In the genomic region with DNA sequence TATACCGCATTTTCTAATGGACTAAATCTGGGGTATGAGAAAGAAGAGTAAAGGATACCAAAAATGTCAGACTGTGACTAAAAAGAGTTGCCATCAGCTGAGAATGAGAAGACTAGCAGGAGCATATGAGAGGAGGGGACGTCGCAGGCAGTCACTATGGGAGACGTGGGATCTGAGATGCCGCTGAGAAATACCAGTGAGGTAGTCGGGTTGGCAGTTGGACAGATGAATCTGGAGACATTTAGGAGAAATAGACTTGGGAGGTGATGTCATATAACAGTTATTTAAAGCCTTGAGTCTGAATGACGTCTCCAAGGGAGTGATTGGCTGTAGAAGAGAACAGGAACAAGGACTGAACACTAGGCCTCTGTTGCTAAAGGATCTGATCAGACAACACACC, we compare ENCODE assay signal across 20 cellular contexts. TPM values are rescaled to one million over a fixed set of nuclear protein-coding genes. Genes with fewer than 3 reads are reported as not detected.
DNase-seq lines count a peak whose midpoint lies in the region; ATAC-seq and TF ChIP-seq lines count a peak whose summit lies in the region.
"Had no signal": no experiment of that assay in that cellular context is flagged by ENCODE, and none has a peak within 500 bp of the region (broad histone marks: within the 10 kb centered on the region; RNA-seq: fewer than 3 reads in every experiment).

No MANE protein-coding gene starts in this region.

- H3K4me1 Mint-ChIP-seq in osteocyte (ENCODE audit: unreplicated experiment), result peaks cover 36% of the 10 kb centered on the region
- H3K4me1 Mint-ChIP-seq in stimulated activated effector memory CD8-positive, alpha-beta T cell treated with anti-CD3 and anti-CD28 coated beads, Interleukin-12 subunit alpha, Interleukin-12 subunit beta, amount 100 ng/mL, for 72 hours, result peaks cover 15% of the 10 kb centered on the region
- H3K4me1 Mint-ChIP-seq: nephron progenitor cell had no signal

- peaks cover 13% of the 10 kb centered on the region for H3K36me3 Mint-ChIP-seq in osteocyte (ENCODE audit: unreplicated experiment)
- H3K36me3 Mint-ChIP-seq in stimulated activated effector memory CD8-positive, alpha-beta T cell treated with anti-CD3 and anti-CD28 coated beads, Interleukin-12 subunit alpha, Interleukin-12 subunit beta, amount 100 ng/mL, for 72 hours, result peaks cover 43% of the 10 kb centered on the region

- no peak for ATAC-seq in HG03196 (IDR thresholded peaks at IDR 0.05; ENCODE audit: unreplicated experiment)
- no peak for ATAC-seq in stimulated activated effector memory CD8-positive, alpha-beta T cell treated with anti-CD3 and anti-CD28 coated beads, Interleukin-12 subunit alpha, Interleukin-12 subunit beta, amount 100 ng/mL, for 72 hours
- ATAC-seq: left colon, WTC11 had no signal

- H3K9me3 Mint-ChIP-seq in osteocyte (ENCODE audit: unreplicated experiment), result no peaks in the 10 kb centered on the region
- no peaks in the 10 kb centered on the region for H3K9me3 Mint-ChIP-seq in stimulated activated effector memory CD8-positive, alpha-beta T cell treated with anti-CD3 and anti-CD28 coated beads, Interleukin-12 subunit alpha, Interleukin-12 subunit beta, amount 100 ng/mL, for 72 hours
- H3K9me3 Mint-ChIP-seq: activated CD4-positive, alpha-beta memory T cell treated with anti-CD3 and anti-CD28 coated beads, Interleukin-2, amount 10 ng/mL, durations not matched to agents 7 days and 5 days; activated naive CD4-positive, alpha-beta T cell treated with anti-CD3 and anti-CD28 coated beads for 36 hours had no signal

- no peaks in the 10 kb centered on the region for H3K27me3 Mint-ChIP-seq in osteocyte (ENCODE audit: unreplicated experiment)
- H3K27me3 Mint-ChIP-seq: activated CD4-positive, alpha-beta memory T cell treated with anti-CD3 and anti-CD28 coated beads, Interleukin-2, amount 10 ng/mL, durations not matched to agents 7 days and 5 days had no signal

- TF ChIP-seq CTCF in adrenal gland (IDR thresholded peaks at IDR 0.05) (no peak), osteocyte (IDR thresholded peaks at IDR 0.05) (no peak)

- DNase-seq in ELR (ENCODE audit: low read depth) (peak; percentile 24), adrenal gland (no peak), fibroblast of gingiva (ENCODE audit: low read depth) (peak; percentile 16), osteocyte (ENCODE audit: extremely low spot score, unreplicated experiment) (no peak), GDM1 (lab: John Stamatoyannopoulos, UW) (no peak), NCI-H82 treated with DMSO at 0.1 percent for 48 hours (lab: John Stamatoyannopoulos, UW; ENCODE audit: unreplicated experiment) (no peak)
- DNase-seq in stimulated activated effector memory CD8-positive, alpha-beta T cell treated with anti-CD3 and anti-CD28 coated beads, Interleukin-12 subunit alpha, Interleukin-12 subunit beta, amount 100 ng/mL, for 72 hours (ENCODE audit: low spot score in 2 of 2), result no peak
- DNase-seq: activated CD4-positive, alpha-beta memory T cell treated with anti-CD3 and anti-CD28 coated beads, Interleukin-2, amount 10 ng/mL, durations not matched to agents 7 days and 5 days; activated naive CD4-positive, alpha-beta T cell treated with anti-CD3 and anti-CD28 coated beads for 36 hours; activated T-cell treated with anti-CD3 and anti-CD28 coated beads, Interleukin-2, amount 50 U/mL, for 1 hour; left colon; NCI-H1436 treated with DMSO at 0.1 percent for 48 hours; NCI-H2171 treated with DMSO at 0.1 percent for 48 hours; NCI-H774; nephron progenitor cell; stimulated activated CD4-positive, alpha-beta T cell treated with anti-CD3 and anti-CD28 coated beads, Interleukin-12 subunit alpha, Interleukin-12 subunit beta, amount 100 ng/mL, for 4 hours; T-helper 2 cell; thyroid gland had no signal

- H3K36me3 ChIP-seq in adrenal gland (replicated peaks in 1 of 2), result no peaks in the 10 kb centered on the region
- H3K36me3 ChIP-seq: thyroid gland had no signal

- intact Hi-C loops in adrenal gland (cut with DNase I), result no loop called here

- H3K27ac ChIP-seq in adrenal gland, result peak overlapping the region in 3 of 5 donors; percentile 59 to 73 (median 61)
- H3K27ac ChIP-seq: thyroid gland had no signal

- H3K27ac Mint-ChIP-seq in osteocyte (ENCODE audit: unreplicated experiment), result peak overlapping the region; percentile 84
- H3K27ac Mint-ChIP-seq in stimulated activated effector memory CD8-positive, alpha-beta T cell treated with anti-CD3 and anti-CD28 coated beads, Interleukin-12 subunit alpha, Interleukin-12 subunit beta, amount 100 ng/mL, for 72 hours, result no peak overlapping the region
- H3K27ac Mint-ChIP-seq: activated CD4-positive, alpha-beta memory T cell treated with anti-CD3 and anti-CD28 coated beads, Interleukin-2, amount 10 ng/mL, durations not matched to agents 7 days and 5 days; activated naive CD4-positive, alpha-beta T cell treated with anti-CD3 and anti-CD28 coated beads for 36 hours; nephron progenitor cell; WTC11 had no signal

- no peaks in the 10 kb centered on the region for H3K9me3 ChIP-seq in adrenal gland (replicated peaks in 1 of 3)
- H3K9me3 ChIP-seq: thyroid gland had no signal

- H3K4me3 Mint-ChIP-seq in osteocyte (ENCODE audit: unreplicated experiment), result no peak overlapping the region
- H3K4me3 Mint-ChIP-seq in stimulated activated effector memory CD8-positive, alpha-beta T cell treated with anti-CD3 and anti-CD28 coated beads, Interleukin-12 subunit alpha, Interleukin-12 subunit beta, amount 100 ng/mL, for 72 hours, result no peak overlapping the region
- H3K4me3 Mint-ChIP-seq: activated CD4-positive, alpha-beta memory T cell treated with anti-CD3 and anti-CD28 coated beads, Interleukin-2, amount 10 ng/mL, durations not matched to agents 7 days and 5 days; activated naive CD4-positive, alpha-beta T cell treated with anti-CD3 and anti-CD28 coated beads for 36 hours; nephron progenitor cell; WTC11 had no signal

- no peak for TF ChIP-seq POLR2A in adrenal gland (IDR thresholded peaks at IDR 0.05)

- no peak overlapping the region for H3K4me3 ChIP-seq in adrenal gland
- H3K4me3 ChIP-seq: thyroid gland had no signal

- WGBS in adrenal gland, 4 donors, result 75 to 92% (median 85%) methylated on average over 7 of the region's 7 CpGs

- peaks cover 8 to 13% of the 10 kb centered on the region in 2 donors for H3K4me1 ChIP-seq in adrenal gland (replicated peaks in 1 of 2)

- no peaks in the 10 kb centered on the region for H3K27me3 ChIP-seq in adrenal gland
- H3K27me3 ChIP-seq: thyroid gland had no signal

RNA-seq across cellular contexts. Expression of gene TRIM26, which starts 51.5 kb away (rescaled TPM):
- total RNA-seq in adrenal gland (10 to 100 TPM; 32.7 to 49.6 (median 40.7) TPM), osteocyte (39.8 and 41.8 TPM in 2 replicates)
- polyA plus RNA-seq in adrenal gland, result 10 to 100 TPM; 25.8 to 37.3 (median 34.8) TPM

Comparison
In these comparisons a context has a peak if more than half of its experiments do, and no peak if none do; other contexts are left out.
1. DNase-seq: peak in ELR (single experiment) and fibroblast of gingiva (single experiment); none in adrenal gland (0 of 7), osteocyte (single experiment), GDM1 (single experiment), NCI-H82 treated with DMSO at 0.1 percent for 48 hours (single experiment) and stimulated activated effector memory CD8-positive, alpha-beta T cell treated with anti-CD3 and anti-CD28 coated beads, Interleukin-12 subunit alpha, Interleukin-12 subunit beta, amount 100 ng/mL, for 72 hours (0 of 2).